8 cellular contexts compared by ENCODE assay signal in the genomic region with DNA sequence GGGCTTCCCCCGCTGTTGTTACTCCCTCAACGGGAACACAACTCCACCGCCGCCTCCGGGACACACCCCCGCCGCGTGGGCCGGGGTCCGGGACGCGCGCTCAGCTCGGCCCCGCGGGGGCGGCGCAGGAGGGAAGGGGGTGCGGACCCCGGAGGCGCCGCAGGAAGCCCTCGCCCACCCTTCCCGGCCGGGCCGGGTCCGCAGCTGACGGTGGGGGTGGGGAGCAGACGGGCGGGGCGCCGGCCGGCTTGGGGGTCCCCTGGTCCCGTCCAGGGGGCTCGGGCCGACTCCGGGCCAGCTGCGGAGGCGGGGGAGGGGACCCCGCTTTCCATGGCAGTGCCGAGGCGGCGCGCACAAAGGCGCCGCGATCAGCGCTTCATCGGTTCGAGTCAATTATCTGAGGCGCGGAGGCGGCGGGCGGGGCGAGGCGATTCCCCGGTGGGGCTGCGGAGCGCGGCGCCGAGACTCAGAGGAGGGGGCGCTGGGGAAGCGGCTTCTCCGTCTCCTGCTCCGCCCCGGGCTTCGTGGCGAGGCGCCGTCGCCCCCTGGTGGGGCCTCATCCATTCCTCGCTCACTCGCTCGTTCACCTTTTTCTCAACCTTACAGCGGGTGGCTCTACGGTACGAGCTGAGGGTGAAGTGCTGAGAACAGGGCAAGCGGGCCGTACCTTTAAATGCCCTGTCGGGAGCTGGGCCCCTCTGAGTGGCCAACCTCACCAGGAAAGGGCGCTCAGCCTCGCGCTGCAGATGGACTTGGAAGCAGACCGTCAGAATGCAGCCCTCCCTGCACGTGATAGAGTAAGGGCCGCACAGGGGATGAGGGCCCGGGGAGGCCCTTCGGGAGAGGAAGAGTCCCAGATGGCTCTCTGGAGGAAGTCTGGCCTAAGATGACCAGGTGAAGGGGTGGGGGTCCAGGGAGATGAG.
DNase-seq lines count a peak whose midpoint lies in the region; ATAC-seq and TF ChIP-seq lines count a peak whose summit lies in the region.

No MANE protein-coding gene starts in this region.

- no peaks in the 10 kb centered on the region for H3K79me2 ChIP-seq in KMS-11 (ENCODE audit: insufficient read depth, low read depth)

- H3K27me3 ChIP-seq in KMS-11 (ENCODE audit: insufficient read depth, low read depth): no peaks in the 10 kb centered on the region

- no peak for ATAC-seq in GM21619 (IDR thresholded peaks at IDR 0.05; ENCODE audit: unreplicated experiment)
- ATAC-seq in HG02763 (IDR thresholded peaks at IDR 0.05; ENCODE audit: unreplicated experiment): no peak

- H3K4me3 ChIP-seq in KMS-11 (IDR thresholded peaks at IDR 0.05; ENCODE audit: insufficient read depth, low read depth, low read length): no peak overlapping the region
- peak overlapping the region; percentile 27 for H3K4me3 ChIP-seq in astrocyte of the cerebellum (ENCODE audit: low read depth, low read length)

- H3K9ac ChIP-seq in KMS-11: no peak overlapping the region

- H3K27ac ChIP-seq in KMS-11: no peak overlapping the region

- no peaks in the 10 kb centered on the region for H4K20me1 ChIP-seq in KMS-11 (ENCODE audit: insufficient read depth)

- DNase-seq in D341Med (ENCODE audit: low spot score) (peak; percentile 95), SW480 (ENCODE audit: low spot score) (peak; percentile 77), astrocyte of the cerebellum (ENCODE audit: low read depth) (no peak), iPS-NIHi11 (ENCODE audit: low spot score) (peak; percentile 91)
- peak in 3 of 4 experiments; percentile 28 to 35 (median 32) for DNase-seq in stimulated activated CD4-positive, alpha-beta T cell treated with anti-CD3 and anti-CD28 coated beads, Interleukin-1b, Interleukin-23, amount 100 ng/mL, for 24 hours (ENCODE audit: low read depth in 4 of 4, low spot score in 1 of 4)

- H2AFZ ChIP-seq in KMS-11 (ENCODE audit: low read depth): no peak overlapping the region

- in situ Hi-C loops in astrocyte of the cerebellum (cut with HindIII; ENCODE audit: low sequenced_read_pairs): no loop called here

- TF ChIP-seq CTCF in KMS-11 (conservative IDR thresholded peaks at IDR 0.05; ENCODE audit: low read depth, low read length) (0 out of 2 replicates have a peak, but pooled peaks have one; percentile 21), astrocyte of the cerebellum (IDR thresholded peaks at IDR 0.05; ENCODE audit: low read depth, low read length, missing control alignments) (peak; percentile 51)

- no peaks in the 10 kb centered on the region for H3K4me1 ChIP-seq in KMS-11 (ENCODE audit: low read depth, poor library complexity, severe bottlenecking)

- no peak overlapping the region for H3K4me2 ChIP-seq in KMS-11

- no peaks in the 10 kb centered on the region for H3K36me3 ChIP-seq in KMS-11 (ENCODE audit: insufficient read depth)
